In genomic region chr1:1495461-1495975, GRCh38 we compare ENCODE assay signal across 9 cellular contexts. TPM values are rescaled to one million over a fixed set of nuclear protein-coding genes. Genes with fewer than 3 reads are reported as not detected.
DNase-seq lines count a peak whose midpoint lies in the region; ATAC-seq and TF ChIP-seq lines count a peak whose summit lies in the region.
"Not testable (repeated sequence)": the region's sequence is repeated elsewhere in the genome, so short reads cannot be mapped to it uniquely, and the experiment has no call there.
"Had no signal": no experiment of that assay in that cellular context is flagged by ENCODE, and none has a peak within 500 bp of the region (broad histone marks: within the 10 kb centered on the region; RNA-seq: fewer than 3 reads in every experiment).

No MANE protein-coding gene starts in this region.

- not testable (repeated sequence) for H3K9ac ChIP-seq in DND-41 (ENCODE audit: low read depth, low read length); HCT116 (ENCODE audit: low read length)

- intact Hi-C loops in HCT116 (cut with micrococcal nuclease); Right ventricle myocardium inferior (cut with DNase I); left ventricle myocardium superior (cut with micrococcal nuclease); upper lobe of right lung (cut with DNase I): not testable (repeated sequence)

- H3K4me2 ChIP-seq in DND-41 (ENCODE audit: insufficient read depth, low read length); HCT116 (ENCODE audit: low read length): not testable (repeated sequence)

- not testable (repeated sequence) for H3K79me2 ChIP-seq in DND-41 (ENCODE audit: insufficient read depth, low read length)
- peaks cover 11% of the 10 kb centered on the region; the same call in 1 of the 2 replicates for H3K79me2 ChIP-seq in HCT116 (ENCODE audit: insufficient read depth, low read length)

- TF ChIP-seq RAD21 in HCT116 (IDR thresholded peaks at IDR 0.05; ENCODE audit: low read depth): not testable (repeated sequence)

- H3K9me3 Mint-ChIP-seq in activated naive CD8-positive, alpha-beta T cell treated with anti-CD3 and anti-CD28 coated beads for 36 hours; natural killer cell treated with Interleukin-12 subunit alpha and Interleukin-12 subunit beta and Interleukin-15 and Interleukin-18, amount 100 ng/mL, for 72 hours; stimulated activated effector memory CD8-positive, alpha-beta T cell treated with anti-CD3 and anti-CD28 coated beads, Interleukin-12 subunit alpha, Interleukin-12 subunit beta, amount 100 ng/mL, for 72 hours: not testable (repeated sequence)

- H3K4me3 ChIP-seq in DND-41 (ENCODE audit: low read depth in 1 of 2, low read length in 2 of 2); HCT116 (replicated peaks in 1 of 2; ENCODE audit: low read depth in 1 of 2, low read length in 2 of 2); upper lobe of right lung: not testable (repeated sequence)

- H3K36me3 ChIP-seq in DND-41 (ENCODE audit: insufficient read depth, low read length) (peaks cover 40% of the 10 kb centered on the region), HCT116 (ENCODE audit: control insufficient read depth in 1 of 2, insufficient read depth in 2 of 2, low read length in 2 of 2) (peaks cover 5 to 35% of the 10 kb centered on the region in 2 experiments; a peak in 3 of 4 replicates), upper lobe of right lung (peaks cover 15% of the 10 kb centered on the region)

- H3K9me3 ChIP-seq in DND-41 (ENCODE audit: insufficient read depth, low read length, severe bottlenecking); HCT116 (ENCODE audit: control insufficient read depth in 1 of 2, insufficient read depth in 1 of 2, low read depth in 1 of 2, low read length in 2 of 2); upper lobe of right lung: not testable (repeated sequence)

- not testable (repeated sequence) for H3K4me3 Mint-ChIP-seq in activated naive CD8-positive, alpha-beta T cell treated with anti-CD3 and anti-CD28 coated beads for 36 hours; natural killer cell treated with Interleukin-12 subunit alpha and Interleukin-12 subunit beta and Interleukin-15 and Interleukin-18, amount 100 ng/mL, for 72 hours; stimulated activated effector memory CD8-positive, alpha-beta T cell treated with anti-CD3 and anti-CD28 coated beads, Interleukin-12 subunit alpha, Interleukin-12 subunit beta, amount 100 ng/mL, for 72 hours

- POLR2A ChIA-PET in HCT116 (lab: Charles Lee): not testable (repeated sequence)

- H3K27me3 ChIP-seq in DND-41 (ENCODE audit: insufficient read depth, low read length, poor library complexity); HCT116 (ENCODE audit: insufficient read depth, low read length); upper lobe of right lung: not testable (repeated sequence)

- H3K27me3 Mint-ChIP-seq in activated naive CD8-positive, alpha-beta T cell treated with anti-CD3 and anti-CD28 coated beads for 36 hours; natural killer cell treated with Interleukin-12 subunit alpha and Interleukin-12 subunit beta and Interleukin-15 and Interleukin-18, amount 100 ng/mL, for 72 hours: not testable (repeated sequence)

- TF ChIP-seq POLR2A in HCT116 (IDR thresholded peaks at IDR 0.05; ENCODE audit: borderline replicate concordance, extremely low read depth, insufficient read depth, insufficient read length): not testable (repeated sequence)

- not testable (repeated sequence) for DNase-seq in DND-41; HCT116 (ENCODE audit: low read depth, low spot score); activated naive CD8-positive, alpha-beta T cell treated with anti-CD3 and anti-CD28 coated beads for 36 hours; left ventricle myocardium superior; natural killer cell treated with Interleukin-12 subunit alpha and Interleukin-12 subunit beta and Interleukin-15 and Interleukin-18, amount 100 ng/mL, for 72 hours (ENCODE audit: low spot score); stimulated activated effector memory CD8-positive, alpha-beta T cell treated with anti-CD3 and anti-CD28 coated beads, Interleukin-12 subunit alpha, Interleukin-12 subunit beta, amount 100 ng/mL, for 72 hours (ENCODE audit: low spot score in 2 of 2); upper lobe of right lung
- DNase-seq in Right ventricle myocardium inferior (ENCODE audit: missing footprints): peak; percentile 67

- BruUV-seq in HCT116 (replicated peaks; lab: Mats Ljungman, UMichigan): not testable (repeated sequence)

- not testable (repeated sequence) for TF ChIP-seq CTCF in DND-41 (IDR thresholded peaks at IDR 0.05; ENCODE audit: borderline replicate concordance, extremely low read depth, low read length, poor library complexity, severe bottlenecking); HCT116 (IDR thresholded peaks at IDR 0.05 in 2 of 3, conservative IDR thresholded peaks at IDR 0.05 in 1 of 3; ENCODE audit: borderline replicate concordance in 1 of 3, insufficient read depth in 1 of 3, low read depth in 2 of 3, low read length in 2 of 3); upper lobe of right lung (IDR thresholded peaks at IDR 0.05)

- CTCF ChIA-PET in HCT116 (lab: Charles Lee): not testable (repeated sequence)

- not testable (repeated sequence) for H4K20me1 ChIP-seq in DND-41 (ENCODE audit: insufficient read depth, low read length); HCT116 (ENCODE audit: insufficient read depth)

- not testable (repeated sequence) for H3K4me1 ChIP-seq in DND-41 (ENCODE audit: insufficient read depth, low read length); HCT116 (ENCODE audit: control insufficient read depth in 1 of 2, insufficient read depth in 2 of 2, low read length in 2 of 2); upper lobe of right lung

- peak; percentile 12; the same call in 2 of the 3 replicates for ATAC-seq in DND-41 (ENCODE audit: insufficient read depth, low read depth)
- ATAC-seq in HCT116: peak; percentile 2; the same call in 1 of the 2 replicates
- not testable (repeated sequence) for ATAC-seq in Right ventricle myocardium inferior
- peak; percentile 24 for ATAC-seq in left ventricle myocardium superior
- ATAC-seq in natural killer cell treated with Interleukin-12 subunit alpha and Interleukin-12 subunit beta and Interleukin-15 and Interleukin-18, amount 100 ng/mL, for 72 hours: peak; percentile 21 to 46
- peak; percentile 11 for ATAC-seq in stimulated activated effector memory CD8-positive, alpha-beta T cell treated with anti-CD3 and anti-CD28 coated beads, Interleukin-12 subunit alpha, Interleukin-12 subunit beta, amount 100 ng/mL, for 72 hours
- peak; percentile 3 for ATAC-seq in upper lobe of right lung

- not testable (repeated sequence) for H3K9me2 ChIP-seq in HCT116 (ENCODE audit: insufficient read depth)

- RAD21 ChIA-PET in HCT116 (lab: Charles Lee; ENCODE audit: low non-redundant PET in 1 of 2, low total read pairs in 2 of 2, uncharacterized antibody in 2 of 2, unreplicated experiment in 2 of 2): not testable (repeated sequence)

- H3K27ac Mint-ChIP-seq in activated naive CD8-positive, alpha-beta T cell treated with anti-CD3 and anti-CD28 coated beads for 36 hours: peak overlapping the region; percentile 8
- H3K27ac Mint-ChIP-seq in natural killer cell treated with Interleukin-12 subunit alpha and Interleukin-12 subunit beta and Interleukin-15 and Interleukin-18, amount 100 ng/mL, for 72 hours; stimulated activated effector memory CD8-positive, alpha-beta T cell treated with anti-CD3 and anti-CD28 coated beads, Interleukin-12 subunit alpha, Interleukin-12 subunit beta, amount 100 ng/mL, for 72 hours: not testable (repeated sequence)

- not testable (repeated sequence) for H3K4me1 Mint-ChIP-seq in activated naive CD8-positive, alpha-beta T cell treated with anti-CD3 and anti-CD28 coated beads for 36 hours; natural killer cell treated with Interleukin-12 subunit alpha and Interleukin-12 subunit beta and Interleukin-15 and Interleukin-18, amount 100 ng/mL, for 72 hours (ENCODE audit: low read depth in 2 of 2); stimulated activated effector memory CD8-positive, alpha-beta T cell treated with anti-CD3 and anti-CD28 coated beads, Interleukin-12 subunit alpha, Interleukin-12 subunit beta, amount 100 ng/mL, for 72 hours

- not testable (repeated sequence) for H3K27ac ChIP-seq in DND-41 (ENCODE audit: low read length); HCT116 (ENCODE audit: low read depth, low read length); upper lobe of right lung

- H2AFZ ChIP-seq in DND-41 (ENCODE audit: low read depth, low read length); HCT116 (ENCODE audit: low read depth, low read length, poor library complexity, severe bottlenecking): not testable (repeated sequence)

- peaks cover 37% of the 10 kb centered on the region for H3K36me3 Mint-ChIP-seq in activated naive CD8-positive, alpha-beta T cell treated with anti-CD3 and anti-CD28 coated beads for 36 hours
- H3K36me3 Mint-ChIP-seq in natural killer cell treated with Interleukin-12 subunit alpha and Interleukin-12 subunit beta and Interleukin-15 and Interleukin-18, amount 100 ng/mL, for 72 hours: peaks cover 12% of the 10 kb centered on the region
- peaks cover 35% of the 10 kb centered on the region for H3K36me3 Mint-ChIP-seq in stimulated activated effector memory CD8-positive, alpha-beta T cell treated with anti-CD3 and anti-CD28 coated beads, Interleukin-12 subunit alpha, Interleukin-12 subunit beta, amount 100 ng/mL, for 72 hours

RNA-seq across cellular contexts. Expression of gene ATAD3A, which starts 16.4 kb away (rescaled TPM):
- total RNA-seq in HCT116 (2021; ENCODE audit: unreplicated experiment) (92.3 TPM), Right ventricle myocardium inferior (17.9 TPM), left ventricle myocardium superior (18.3 TPM), upper lobe of right lung (21.9 TPM)
- polyA plus RNA-seq in HCT116 (2012): 59.7 and 59.8 TPM in 2 replicates
- 10 to 100 TPM; 87.9 to 89.2 TPM for total RNA-seq in activated naive CD8-positive, alpha-beta T cell treated with anti-CD3 and anti-CD28 coated beads for 36 hours
- total RNA-seq in natural killer cell treated with Interleukin-12 subunit alpha and Interleukin-12 subunit beta and Interleukin-15 and Interleukin-18, amount 100 ng/mL, for 72 hours: 100 to 1,000 TPM in 1 of 2 donors, 10 to 100 TPM in 1; 52.7 to 126 TPM

RNA-seq across cellular contexts. Expression of gene ATAD3B, which starts 24.0 kb away (rescaled TPM):
- 62.9 TPM for total RNA-seq in HCT116 (2021; ENCODE audit: unreplicated experiment)
- polyA plus RNA-seq in HCT116 (2012): 21.8 and 27.1 TPM in 2 replicates
- total RNA-seq in activated naive CD8-positive, alpha-beta T cell treated with anti-CD3 and anti-CD28 coated beads for 36 hours: 10 to 100 TPM; 75.7 to 77.4 TPM
- 9.0 TPM for total RNA-seq in Right ventricle myocardium inferior
- 9.5 TPM for total RNA-seq in left ventricle myocardium superior
- 100 to 1,000 TPM in 1 of 2 donors, 10 to 100 TPM in 1; 56.6 to 126 TPM for total RNA-seq in natural killer cell treated with Interleukin-12 subunit alpha and Interleukin-12 subunit beta and Interleukin-15 and Interleukin-18, amount 100 ng/mL, for 72 hours
- 24.3 TPM for total RNA-seq in upper lobe of right lung

RNA-seq across cellular contexts. Expression of gene TMEM240, which starts 44.9 kb away (rescaled TPM):
- total RNA-seq in HCT116 (2021; ENCODE audit: unreplicated experiment): 2.3 TPM
- 1.1 and 1.6 TPM in 2 replicates for polyA plus RNA-seq in HCT116 (2012)
- total RNA-seq in activated naive CD8-positive, alpha-beta T cell treated with anti-CD3 and anti-CD28 coated beads for 36 hours: under 1 TPM in 1 of 2 experiments, not detected in 1; 0.88 TPM
- 6.9 TPM for total RNA-seq in Right ventricle myocardium inferior
- total RNA-seq in left ventricle myocardium superior: 8.9 TPM
- total RNA-seq in natural killer cell treated with Interleukin-12 subunit alpha and Interleukin-12 subunit beta and Interleukin-15 and Interleukin-18, amount 100 ng/mL, for 72 hours: 1 to 10 TPM in 1 of 2 donors, not detected in 1; 1.6 TPM
- total RNA-seq in upper lobe of right lung: 2.9 TPM
- total RNA-seq: CD4-positive, CD25-positive, alpha-beta regulatory T cell had no signal
- polyA plus RNA-seq: CD4-positive, CD25-positive, alpha-beta regulatory T cell had no signal

RNA-seq across cellular contexts. Expression of gene ATAD3C, which starts 46.0 kb away (rescaled TPM):
- total RNA-seq in HCT116 (2021; ENCODE audit: unreplicated experiment) (0.61 TPM), Right ventricle myocardium inferior (1.8 TPM), left ventricle myocardium superior (1.9 TPM), upper lobe of right lung (10.4 TPM)
- polyA plus RNA-seq in HCT116 (2012): 0.31 and 0.53 TPM in 2 replicates
- 1 to 10 TPM; 1.3 to 1.5 TPM for total RNA-seq in activated naive CD8-positive, alpha-beta T cell treated with anti-CD3 and anti-CD28 coated beads for 36 hours
- 1 to 10 TPM in 1 of 2 donors, under 1 TPM in 1; 0.17 to 1.7 TPM for total RNA-seq in natural killer cell treated with Interleukin-12 subunit alpha and Interleukin-12 subunit beta and Interleukin-15 and Interleukin-18, amount 100 ng/mL, for 72 hours
